ENCODE assay signal across 26 cellular contexts in the genomic region with DNA sequence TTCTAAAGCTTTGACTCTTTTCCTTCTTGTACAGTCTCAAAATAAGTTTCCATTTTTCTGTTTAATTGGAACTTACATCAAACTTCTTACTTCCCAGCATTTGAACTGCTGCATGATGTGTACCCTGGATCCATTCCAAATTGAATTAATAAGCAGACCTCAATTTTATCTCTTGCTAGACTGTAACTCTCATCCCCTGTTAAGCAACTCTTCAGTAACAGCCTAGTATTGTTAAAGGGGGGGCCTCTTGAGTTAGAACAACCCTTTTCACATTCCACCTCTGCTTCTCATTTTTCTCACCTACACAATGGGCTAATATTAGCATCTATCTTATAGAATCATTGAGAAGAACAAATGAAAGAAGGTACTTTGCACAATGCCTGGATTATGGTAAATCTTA.
"Had no signal": no experiment of that assay in that cellular context is flagged by ENCODE, and none has a peak within 500 bp of the region (broad histone marks: within the 10 kb centered on the region; RNA-seq: fewer than 3 reads in every experiment).

No MANE protein-coding gene starts in this region.

- H3K4me1 ChIP-seq: adrenal gland, ascending aorta, pancreas, prostate gland, suprapubic skin, tibial artery, upper lobe of right lung had no signal

- H3K27ac ChIP-seq: adrenal gland, ascending aorta, epithelial cell of prostate, pancreas, prostate gland, suprapubic skin, tibial artery, upper lobe of right lung had no signal

- ATAC-seq: naive thymus-derived CD8-positive, alpha-beta T cell; pancreas; upper lobe of right lung had no signal

- DNase-seq: activated CD4-positive, alpha-beta memory T cell treated with anti-CD3 and anti-CD28 coated beads for 36 hours; activated CD4-positive, alpha-beta T cell treated with anti-CD3 and anti-CD28 coated beads, Interleukin-2, amount 10 ng/mL, durations not matched to agents 24 days and 14 days; activated CD4-positive, CD25-positive, alpha-beta regulatory T cell treated with anti-CD3 and anti-CD28 coated beads, Interleukin-2, amount 50 U/mL, for 72 hours; activated CD8-positive, alpha-beta memory T cell treated with anti-CD3 and anti-CD28 coated beads, Interleukin-2, amount 50 U/mL, for 4 hours; activated effector memory CD4-positive, alpha-beta T cell treated with anti-CD3 and anti-CD28 coated beads, Interleukin-2, amount 50 U/mL, for 16 hours; activated naive CD4-positive, alpha-beta T cell treated with anti-CD3 and anti-CD28 coated beads for 36 hours; activated naive CD8-positive, alpha-beta T cell treated with anti-CD3 and anti-CD28 coated beads for 36 hours; activated T-cell treated with anti-CD3 and anti-CD28 coated beads, Interleukin-2, amount 50 U/mL, for 1 hour; adrenal gland; dermis blood vessel endothelial cell; effector CD4-positive, alpha-beta T cell; foreskin fibroblast; naive thymus-derived CD8-positive, alpha-beta T cell; nucleus accumbens; pancreas; right cardiac atrium; stimulated activated naive CD4-positive, alpha-beta T cell; T-helper 2 cell; tibial artery; upper lobe of right lung had no signal

- H3K36me3 ChIP-seq: adrenal gland, ascending aorta, pancreas, prostate gland, suprapubic skin, tibial artery, upper lobe of right lung had no signal

- FAIRE-seq: colon, endometrium, pancreas had no signal

- H3K27me3 ChIP-seq: adrenal gland, ascending aorta, pancreas, suprapubic skin, tibial artery, upper lobe of right lung had no signal

- H3K4me3 ChIP-seq: adrenal gland, ascending aorta, pancreas, prostate gland, suprapubic skin, tibial artery, upper lobe of right lung had no signal

- H3K9me3 ChIP-seq: adrenal gland, ascending aorta, pancreas, prostate gland, suprapubic skin, tibial artery, upper lobe of right lung had no signal
